1 cellular context compared by ENCODE assay signal in the genomic region with DNA sequence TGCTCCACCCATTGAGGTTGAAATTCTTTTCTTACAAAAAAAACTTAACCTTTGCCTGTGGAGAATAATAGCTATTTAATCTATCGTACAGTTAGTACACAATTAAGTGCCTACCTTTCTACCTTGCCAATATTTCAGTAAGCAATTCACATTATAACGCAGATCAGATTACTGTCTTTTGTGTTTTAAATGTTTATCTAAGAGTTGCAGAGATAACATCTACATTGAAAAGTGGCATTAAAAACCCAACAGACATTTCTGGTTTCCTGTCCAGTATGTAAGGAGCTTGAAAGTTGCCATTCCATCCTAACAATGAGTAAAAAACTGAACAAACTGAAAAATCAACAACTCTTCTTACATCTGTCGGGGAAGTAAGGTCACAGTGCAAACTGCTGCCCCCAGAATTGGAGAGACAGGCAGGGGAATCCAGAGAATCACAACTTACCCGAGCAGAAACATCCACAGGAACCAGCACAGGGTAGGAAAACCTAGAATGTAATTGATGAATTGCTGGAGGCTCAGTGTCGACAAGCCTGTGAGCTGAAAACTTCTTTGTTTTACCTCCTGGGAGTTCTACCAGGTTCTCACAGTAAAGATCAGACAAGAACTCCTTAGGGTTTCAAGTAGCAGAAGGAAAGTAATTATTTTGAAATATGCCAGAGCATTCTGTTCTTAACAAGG.
TF ChIP-seq lines count a peak whose summit lies in the region.

No MANE protein-coding gene starts in this region.

TF ChIP-seq in WTC11, 78 proteins besides CTCF, POLR2A, EP300 and RAD21 (continued from another document):
- TF ChIP-seq, protein P1, sequence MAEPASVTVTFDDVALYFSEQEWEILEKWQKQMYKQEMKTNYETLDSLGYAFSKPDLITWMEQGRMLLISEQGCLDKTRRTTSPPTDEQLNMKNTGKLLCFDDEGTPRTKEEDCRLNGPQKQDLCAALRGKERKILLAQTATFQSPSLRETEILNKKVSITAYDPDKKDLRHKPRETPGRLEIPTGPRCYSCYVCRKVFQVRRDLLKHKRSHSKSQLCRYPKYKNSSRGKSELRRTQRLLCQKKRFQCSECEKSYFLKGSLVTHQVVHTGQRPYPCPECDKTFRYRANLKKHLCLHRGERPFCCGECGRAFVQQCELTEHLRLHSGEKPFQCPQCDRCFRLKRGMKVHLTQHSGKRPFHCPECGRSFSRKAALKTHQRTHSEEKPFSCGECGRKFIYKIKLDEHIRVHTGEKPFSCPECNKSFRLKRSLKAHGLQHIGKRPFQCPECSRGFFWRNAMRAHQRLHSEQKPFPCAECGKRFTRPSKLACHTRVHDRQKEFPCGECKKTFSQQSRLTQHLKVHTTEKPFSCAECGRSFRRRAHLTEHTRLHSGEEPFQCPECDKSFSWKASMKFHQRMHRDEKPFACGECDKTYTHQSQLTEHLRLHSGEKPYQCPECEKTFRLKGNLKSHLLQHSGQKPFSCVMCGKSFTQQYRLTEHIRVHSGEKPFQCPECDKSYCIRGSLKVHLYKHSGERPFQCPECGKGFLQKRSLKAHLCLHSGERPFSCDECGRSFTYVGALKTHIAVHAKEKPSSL (CRISPR knock-in tag; conservative IDR thresholded peaks at IDR 0.05): no peak
- TF ChIP-seq, protein P2, sequence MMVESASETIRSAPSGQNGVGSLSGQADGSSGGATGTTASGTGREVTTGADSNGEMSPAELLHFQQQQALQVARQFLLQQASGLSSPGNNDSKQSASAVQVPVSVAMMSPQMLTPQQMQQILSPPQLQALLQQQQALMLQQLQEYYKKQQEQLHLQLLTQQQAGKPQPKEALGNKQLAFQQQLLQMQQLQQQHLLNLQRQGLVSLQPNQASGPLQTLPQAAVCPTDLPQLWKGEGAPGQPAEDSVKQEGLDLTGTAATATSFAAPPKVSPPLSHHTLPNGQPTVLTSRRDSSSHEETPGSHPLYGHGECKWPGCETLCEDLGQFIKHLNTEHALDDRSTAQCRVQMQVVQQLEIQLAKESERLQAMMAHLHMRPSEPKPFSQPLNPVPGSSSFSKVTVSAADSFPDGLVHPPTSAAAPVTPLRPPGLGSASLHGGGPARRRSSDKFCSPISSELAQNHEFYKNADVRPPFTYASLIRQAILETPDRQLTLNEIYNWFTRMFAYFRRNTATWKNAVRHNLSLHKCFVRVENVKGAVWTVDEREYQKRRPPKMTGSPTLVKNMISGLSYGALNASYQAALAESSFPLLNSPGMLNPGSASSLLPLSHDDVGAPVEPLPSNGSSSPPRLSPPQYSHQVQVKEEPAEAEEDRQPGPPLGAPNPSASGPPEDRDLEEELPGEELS (CRISPR knock-in tag; IDR thresholded peaks at IDR 0.05): no peak
TF ChIP-seq in WTC11: peak in this region for 0.
